In genomic region chr6:95404777-95405176, GRCh38 we compare ENCODE assay signal across 1 cellular context.
TF ChIP-seq lines count a peak whose summit lies in the region.

No MANE protein-coding gene starts in this region.

TF ChIP-seq in GM12878, 131 proteins besides CTCF, POLR2A, EP300 and RAD21 (continued from another document):
- TF ChIP-seq REST (IDR thresholded peaks at IDR 0.05; ENCODE audit: low read depth, low read length): no peak
- no peak for TF ChIP-seq ZNF592 (IDR thresholded peaks at IDR 0.05)
